In genomic region chr3:115292131-115292530, GRCh38 we compare ENCODE assay signal across 22 cellular contexts.
"Had no signal": no experiment of that assay in that cellular context is flagged by ENCODE, and none has a peak within 500 bp of the region (broad histone marks: within the 10 kb centered on the region; RNA-seq: fewer than 3 reads in every experiment).

No MANE protein-coding gene starts in this region.

- H3K36me3 ChIP-seq: brain microvascular endothelial cell had no signal

- H3K27me3 ChIP-seq: brain microvascular endothelial cell, dorsolateral prefrontal cortex had no signal

- DNase-seq: activated CD4-positive, alpha-beta memory T cell treated with anti-CD3 and anti-CD28 coated beads for 36 hours; activated CD4-positive, alpha-beta T cell treated with anti-CD3 and anti-CD28 coated beads for 36 hours; activated CD4-positive, alpha-beta T cell treated with anti-CD3 and anti-CD28 coated beads, Interleukin-2, amount 10 ng/mL, durations not matched to agents 24 days and 14 days; activated CD4-positive, CD25-positive, alpha-beta regulatory T cell; activated CD4-positive, CD25-positive, alpha-beta regulatory T cell treated with anti-CD3 and anti-CD28 coated beads, Interleukin-2, amount 50 U/mL, for 72 hours; activated CD8-positive, alpha-beta memory T cell treated with anti-CD3 and anti-CD28 coated beads, Interleukin-2, amount 10 ng/mL, durations not matched to agents 7 days and 5 days; activated CD8-positive, alpha-beta memory T cell treated with anti-CD3 and anti-CD28 coated beads, Interleukin-2, amount 50 U/mL, for 4 hours; activated CD8-positive, alpha-beta T cell treated with anti-CD3 and anti-CD28 coated beads, Interleukin-2, amount 10 ng/mL, durations not matched to agents 7 days and 5 days; activated effector memory CD4-positive, alpha-beta T cell treated with anti-CD3 and anti-CD28 coated beads, Interleukin-2, amount 50 U/mL, for 16 hours; activated naive CD4-positive, alpha-beta T cell treated with anti-CD3 and anti-CD28 coated beads for 36 hours; activated naive CD8-positive, alpha-beta T cell treated with anti-CD3 and anti-CD28 coated beads, Interleukin-2, amount 10 ng/mL, durations not matched to agents 7 days and 5 days; activated T-cell treated with anti-CD3 and anti-CD28 coated beads, Interleukin-2, amount 50 U/mL, for 1 hour; activated T-cell treated with anti-CD3 and anti-CD28 coated beads, Interleukin-2, amount 50 U/mL, for 48 hours; brain microvascular endothelial cell; effector memory CD4-positive, alpha-beta T cell; endodermal cell; foreskin fibroblast; head of caudate nucleus; hippocampal formation; T-helper 2 cell had no signal

- H3K27ac ChIP-seq: brain microvascular endothelial cell, coronary artery, dorsolateral prefrontal cortex had no signal

- H3K4me3 ChIP-seq: coronary artery, dorsolateral prefrontal cortex had no signal
